20 cellular contexts compared by ENCODE assay signal in the genomic region with DNA sequence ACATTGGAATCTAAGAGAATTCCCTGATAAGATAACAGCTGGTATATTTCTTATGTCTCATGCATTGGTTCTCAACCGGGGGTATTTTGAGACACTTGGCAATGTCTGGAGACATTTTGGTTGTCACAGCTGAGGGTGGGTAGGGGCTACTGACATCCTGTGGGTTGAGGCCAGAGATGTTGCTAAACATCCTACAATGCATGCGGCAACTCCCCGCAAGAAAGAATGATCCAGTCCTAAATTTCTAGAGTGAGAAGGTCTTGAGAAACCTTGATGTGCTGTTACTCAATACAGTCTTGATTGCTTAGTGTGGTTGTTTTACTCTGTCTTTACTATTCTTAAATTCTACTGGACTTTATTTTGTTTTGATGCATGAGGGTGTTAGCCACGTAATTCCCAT.
DNase-seq lines count a peak whose midpoint lies in the region; ATAC-seq and TF ChIP-seq lines count a peak whose summit lies in the region.
"Had no signal": no experiment of that assay in that cellular context is flagged by ENCODE, and none has a peak within 500 bp of the region (broad histone marks: within the 10 kb centered on the region; RNA-seq: fewer than 3 reads in every experiment).

No MANE protein-coding gene starts in this region.

- no peak overlapping the region for H3K27ac ChIP-seq in HL-60 (replicated peaks)
- H3K27ac ChIP-seq in aorta (ENCODE audit: low read depth in 1 of 2, low read length in 2 of 2) = no peak overlapping the region

- H3K4me1 ChIP-seq in aorta (ENCODE audit: control insufficient read depth in 1 of 2, insufficient read depth in 2 of 2, low read length in 2 of 2) = no peaks in the 10 kb centered on the region

- no peak for TF ChIP-seq CTCF in HL-60 (IDR thresholded peaks at IDR 0.05; ENCODE audit: insufficient read depth, low read length)
- no peak for TF ChIP-seq CTCF in fibroblast of pulmonary artery (IDR thresholded peaks at IDR 0.05; ENCODE audit: low read length, missing control alignments)

- no peaks in the 10 kb centered on the region for H3K9me3 ChIP-seq in aorta (ENCODE audit: control insufficient read depth, low read length)
- H3K9me3 ChIP-seq: SK-N-SH had no signal

- no peak for ATAC-seq in aorta (ENCODE audit: low FRiP score)
- ATAC-seq in GM21360 (IDR thresholded peaks at IDR 0.05; ENCODE audit: unreplicated experiment) = no peak
- no peak for ATAC-seq in GM19035 (IDR thresholded peaks at IDR 0.05; ENCODE audit: unreplicated experiment)
- ATAC-seq: T-cell had no signal

- 68 to 73% methylated on average over 4 of the region's 4 CpGs for WGBS in aorta, 2 donors

- H3K27me3 ChIP-seq in HL-60 (ENCODE audit: insufficient read depth, poor library complexity, severe bottlenecking) = no peaks in the 10 kb centered on the region
- no peaks in the 10 kb centered on the region for H3K27me3 ChIP-seq in aorta (ENCODE audit: control insufficient read depth in 1 of 2, insufficient read depth in 2 of 2, low read length in 1 of 2)

- DNase-seq in HL-60 (ENCODE audit: low read depth in 1 of 2, low spot score in 1 of 2) (peak; percentile 20 to 33), NCI-H226 (peak; percentile 16), SIG-M5 treated with dmso at 0.1 percent for 504 hours (lab: John Stamatoyannopoulos, UW; ENCODE audit: unreplicated experiment) (peak; percentile 87), fibroblast of pulmonary artery (ENCODE audit: low read depth) (peak; percentile 64), aorta (no peak)
- DNase-seq in activated CD4-positive, alpha-beta T cell treated with anti-CD3 and anti-CD28 coated beads, Interleukin-2, amount 50 U/mL, for 48 hours = no peak
- DNase-seq: 8988T, DMS53, GDM1, Karpas-422, NCI-H1092 treated with DMSO at 0.1 percent for 48 hours, NCI-H1436 treated with DMSO at 0.1 percent for 48 hours, NCI-H1930, NCI-H510A treated with DMSO at 0.1 percent for 48 hours, NCI-H748 treated with DMSO at 0.1 percent for 48 hours, Right ventricle myocardium superior, SK-N-SH, T-cell had no signal

- intact Hi-C loops in aorta (cut with DNase I) = no loop called here

- H3K4me3 ChIP-seq in HL-60 (replicated peaks; ENCODE audit: insufficient read depth, low read length) (no peak overlapping the region), fibroblast of pulmonary artery (replicated peaks; ENCODE audit: low read depth, low read length) (no peak overlapping the region), aorta (ENCODE audit: low read length in 2 of 2) (no peak overlapping the region)

- no peaks in the 10 kb centered on the region for H3K36me3 ChIP-seq in aorta (ENCODE audit: control insufficient read depth in 1 of 2, insufficient read depth in 2 of 2, low read length in 1 of 2)

Comparison
In these comparisons a context has a peak if more than half of its experiments do, and no peak if none do; other contexts are left out.
1. DNase-seq: peak in HL-60 (2 of 2), NCI-H226 (single experiment), SIG-M5 treated with dmso at 0.1 percent for 504 hours (single experiment) and fibroblast of pulmonary artery (single experiment); none in aorta (0 of 2) and activated CD4-positive, alpha-beta T cell treated with anti-CD3 and anti-CD28 coated beads, Interleukin-2, amount 50 U/mL, for 48 hours (0 of 2).